ENCODE assay signal across 28 cellular contexts in the genomic region with DNA sequence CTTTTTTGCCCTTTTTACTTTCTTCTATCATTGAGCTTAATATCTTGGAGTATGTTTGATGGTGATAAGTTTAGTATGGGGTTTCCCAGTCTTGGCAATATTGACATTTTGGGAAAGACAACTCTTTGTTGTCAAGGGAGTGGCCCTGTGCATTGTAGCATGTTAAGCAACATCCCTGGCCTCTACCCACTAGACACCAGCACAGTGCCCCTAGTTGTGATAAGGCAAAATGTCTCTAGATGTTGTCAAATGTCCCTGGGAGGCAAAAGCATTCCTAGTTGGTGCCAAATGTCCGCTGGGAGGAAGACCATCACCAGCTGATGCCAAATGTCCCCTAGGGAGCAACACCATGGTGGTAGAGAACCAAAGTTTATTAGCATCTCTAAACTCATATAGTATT. TPM values are rescaled to one million over a fixed set of nuclear protein-coding genes. Genes with fewer than 3 reads are reported as not detected.
DNase-seq lines count a peak whose midpoint lies in the region; ATAC-seq and TF ChIP-seq lines count a peak whose summit lies in the region.
"Had no signal": no experiment of that assay in that cellular context is flagged by ENCODE, and none has a peak within 500 bp of the region (broad histone marks: within the 10 kb centered on the region; RNA-seq: fewer than 3 reads in every experiment).

No MANE protein-coding gene starts in this region.

- H2AK9ac ChIP-seq in IMR-90 (replicated peaks; ENCODE audit: low read depth, low read length, poor library complexity), result no peak overlapping the region

- H2BK12ac ChIP-seq in H9 (ENCODE audit: insufficient read length, low read depth, low read length), result no peak overlapping the region

- WGBS in H9 (ENCODE audit: extremely low coverage, insufficient read length, low lambda C conversion rate), result no CpG with 5 or more reads among the region's 1 CpG
- no CpG with 5 or more reads among the region's 1 CpG for WGBS in IMR-90 (ENCODE audit: extremely low coverage in 2 of 2, insufficient read length in 1 of 2), 2 experiments
- no CpG with 5 or more reads among the region's 1 CpG for WGBS in mesendoderm (ENCODE audit: extremely low coverage, insufficient coverage, low lambda C conversion rate)

- H2BK120ac ChIP-seq in H9 (ENCODE audit: low read depth, low read length, poor library complexity, severe bottlenecking), result no peak overlapping the region
- H2BK120ac ChIP-seq in IMR-90 (ENCODE audit: low read depth, low read length), result no peak overlapping the region; the same call in 1 of the 2 replicates
- H2BK120ac ChIP-seq in mesendoderm (ENCODE audit: low read depth, low read length), result no peak overlapping the region

- H3K27ac Mint-ChIP-seq in H9, result peak overlapping the region in 1 of 3 experiments; percentile 28; a peak in 1 of 7 replicates
- H3K27ac Mint-ChIP-seq in activated naive CD4-positive, alpha-beta T cell treated with anti-CD3 and anti-CD28 coated beads, Interleukin-2, amount 50 U/mL, for 72 hours, result no peak overlapping the region
- H3K27ac Mint-ChIP-seq: activated CD4-positive, alpha-beta T cell treated with anti-CD3 and anti-CD28 coated beads, Interleukin-2, amount 10 ng/mL, durations not matched to agents 24 days and 14 days; activated CD8-positive, alpha-beta memory T cell treated with anti-CD3 and anti-CD28 coated beads, Interleukin-2, amount 10 ng/mL, durations not matched to agents 7 days and 5 days; activated naive CD4-positive, alpha-beta T cell treated with anti-CD3 and anti-CD28 coated beads, Interleukin-2, amount 10 ng/mL, durations not matched to agents 7 days and 5 days; CD8-positive, alpha-beta memory T cell; naive B cell; T-cell had no signal

- H3K36me3 Mint-ChIP-seq in H9 (ENCODE audit: insufficient read depth in 1 of 3, low read depth in 3 of 3), result peaks cover 0 to 4% (median 2%) of the 10 kb centered on the region in 3 experiments; a peak in 4 of 7 replicates
- peaks cover 0 to 1% of the 10 kb centered on the region in 2 donors for H3K36me3 Mint-ChIP-seq in activated naive CD4-positive, alpha-beta T cell treated with anti-CD3 and anti-CD28 coated beads, Interleukin-2, amount 50 U/mL, for 72 hours
- H3K36me3 Mint-ChIP-seq: activated CD8-positive, alpha-beta memory T cell treated with anti-CD3 and anti-CD28 coated beads, Interleukin-2, amount 10 ng/mL, durations not matched to agents 7 days and 5 days; activated naive CD4-positive, alpha-beta T cell treated with anti-CD3 and anti-CD28 coated beads, Interleukin-2, amount 10 ng/mL, durations not matched to agents 7 days and 5 days; CD8-positive, alpha-beta memory T cell; naive B cell; T-cell had no signal

- H2AK5ac ChIP-seq in H9 (ENCODE audit: insufficient read length, low read length), result no peak overlapping the region
- H2AK5ac ChIP-seq in IMR-90 (ENCODE audit: low read depth, low read length), result peak overlapping the region; percentile 23; the same call in 1 of the 2 replicates
- no peak overlapping the region for H2AK5ac ChIP-seq in mesendoderm (ENCODE audit: low read length)

- CTCF ChIA-PET in IMR-90 (lab: Yijun Ruan, JAX), result no interaction called here

- peaks cover 6% of the 10 kb centered on the region for H3K79me1 ChIP-seq in H9 (ENCODE audit: insufficient read depth, low read depth, low read length, poor library complexity, severe bottlenecking)
- H3K79me1 ChIP-seq in IMR-90 (ENCODE audit: low read depth in 1 of 2, low read length in 2 of 2), result peaks cover 12 to 34% of the 10 kb centered on the region in 2 experiments
- no peaks in the 10 kb centered on the region for H3K79me1 ChIP-seq in mesendoderm (ENCODE audit: low read length)

- dilution Hi-C loops in IMR-90 (cut with HindIII; ENCODE audit: low sequenced_read_pairs, unreplicated experiment), result no loop called here

- H4K20me1 ChIP-seq in H9 (ENCODE audit: control insufficient read depth, insufficient read depth, insufficient read length) (no peaks in the 10 kb centered on the region), IMR-90 (ENCODE audit: insufficient read depth, low read length) (no peaks in the 10 kb centered on the region)

- no peaks in the 10 kb centered on the region for H3K9me3 ChIP-seq in H9 (ENCODE audit: control insufficient read depth, low read depth, low read length)
- H3K9me3 ChIP-seq in IMR-90 (ENCODE audit: control insufficient read depth, insufficient read depth, low read length), result peaks cover 5% of the 10 kb centered on the region; the same call in 1 of the 2 replicates
- H3K9me3 ChIP-seq: thyroid gland had no signal

- H4K8ac ChIP-seq in H9 (replicated peaks; ENCODE audit: insufficient read length, low read depth, low read length), result no peak overlapping the region
- H4K8ac ChIP-seq in IMR-90 (ENCODE audit: low read depth in 2 of 2, low read length in 2 of 2), result peak overlapping the region in 1 of 2 experiments; percentile 16; a peak in 1 of 4 replicates
- no peak overlapping the region for H4K8ac ChIP-seq in mesendoderm (ENCODE audit: low read depth, low read length)

- H4K91ac ChIP-seq in H9 (ENCODE audit: insufficient read length, low read depth, low read length) (no peak overlapping the region), IMR-90 (ENCODE audit: insufficient read depth, low read depth, low read length) (peak overlapping the region; percentile 11; the same call in 1 of the 2 replicates)

- H3K4me3 Mint-ChIP-seq in H9, result no peak overlapping the region
- H3K4me3 Mint-ChIP-seq: activated CD4-positive, alpha-beta T cell treated with anti-CD3 and anti-CD28 coated beads, Interleukin-2, amount 10 ng/mL, durations not matched to agents 24 days and 14 days; activated CD8-positive, alpha-beta memory T cell treated with anti-CD3 and anti-CD28 coated beads, Interleukin-2, amount 10 ng/mL, durations not matched to agents 7 days and 5 days; activated naive CD4-positive, alpha-beta T cell treated with anti-CD3 and anti-CD28 coated beads, Interleukin-2, amount 10 ng/mL, durations not matched to agents 7 days and 5 days; CD8-positive, alpha-beta memory T cell; naive B cell; T-cell had no signal

- no peak for TF ChIP-seq RAD21 in IMR-90 (IDR thresholded peaks at IDR 0.05; ENCODE audit: low read length)

- H4K5ac ChIP-seq in H9 (ENCODE audit: insufficient read length, low read depth, low read length) (no peak overlapping the region), IMR-90 (ENCODE audit: low read depth, low read length) (peak overlapping the region; percentile 22), mesendoderm (ENCODE audit: low read length) (no peak overlapping the region)

- H2BK5ac ChIP-seq in H9 (ENCODE audit: insufficient read length, low read length) (no peak overlapping the region), IMR-90 (ENCODE audit: low read depth, low read length, poor library complexity, severe bottlenecking) (no peak overlapping the region), mesendoderm (ENCODE audit: low read length) (no peak overlapping the region)

- H3K9me1 ChIP-seq in IMR-90 (ENCODE audit: insufficient read depth, low read length), result no peaks in the 10 kb centered on the region

- no peak overlapping the region for H3K18ac ChIP-seq in H9 (ENCODE audit: insufficient read length, low read depth, low read length)
- H3K18ac ChIP-seq in IMR-90 (ENCODE audit: low read depth, low read length), result no peak overlapping the region
- H3K18ac ChIP-seq in mesendoderm (ENCODE audit: low read length), result no peak overlapping the region

- no peak overlapping the region for H3T11ph ChIP-seq in H9 (ENCODE audit: low read length)

- peaks cover 38% of the 10 kb centered on the region; the same call in 1 of the 2 replicates for H3K79me2 ChIP-seq in H9 (ENCODE audit: insufficient read depth, low read length)
- peaks cover 22% of the 10 kb centered on the region for H3K79me2 ChIP-seq in mesendoderm (ENCODE audit: control insufficient read depth, insufficient read depth, low read length)

- no peaks in the 10 kb centered on the region for H3K23me2 ChIP-seq in H9 (ENCODE audit: insufficient read length, low read depth, low read length, poor library complexity, severe bottlenecking)

- no peak overlapping the region for H3K9ac ChIP-seq in H9 (ENCODE audit: extremely low read depth, insufficient read length, low read length)
- H3K9ac ChIP-seq in IMR-90 (ENCODE audit: low read depth, low read length), result no peak overlapping the region
- no peak overlapping the region for H3K9ac ChIP-seq in mesendoderm (ENCODE audit: low read length)

- H2AFZ ChIP-seq in H9 (ENCODE audit: low read length) (no peak overlapping the region), IMR-90 (replicated peaks; ENCODE audit: low read length, poor library complexity) (no peak overlapping the region)

- no peak overlapping the region for H3K23ac ChIP-seq in H9 (ENCODE audit: insufficient read length, low read depth, low read length)
- no peak overlapping the region for H3K23ac ChIP-seq in IMR-90 (ENCODE audit: low read depth, low read length)
- no peak overlapping the region for H3K23ac ChIP-seq in mesendoderm (ENCODE audit: low read length)

- ATAC-seq in IMR-90 (ENCODE audit: low read depth), result no peak
- ATAC-seq in GM21717 (IDR thresholded peaks at IDR 0.05; ENCODE audit: unreplicated experiment), result no peak
- no peak for ATAC-seq in activated naive CD4-positive, alpha-beta T cell treated with anti-CD3 and anti-CD28 coated beads, Interleukin-2, amount 50 U/mL, for 72 hours
- ATAC-seq: activated CD8-positive, alpha-beta memory T cell treated with anti-CD3 and anti-CD28 coated beads, Interleukin-2, amount 10 ng/mL, durations not matched to agents 7 days and 5 days; left colon; stimulated activated naive CD8-positive, alpha-beta T cell treated with anti-CD3 and anti-CD28 coated beads, Interleukin-15, Interleukin-2, amounts not matched to agents 100 U/mL and 50 U/mL, for 24 hours; T-cell had no signal

- no peak overlapping the region for H2BK15ac ChIP-seq in H9 (ENCODE audit: low read depth, low read length)
- peak overlapping the region; percentile 19; the same call in 1 of the 3 replicates for H2BK15ac ChIP-seq in IMR-90 (ENCODE audit: low read depth, low read length)
- no peak overlapping the region for H2BK15ac ChIP-seq in mesendoderm (replicated peaks; ENCODE audit: low read depth)

- no TSS peak for BruUV-seq in IMR-90 (replicated peaks; lab: Mats Ljungman, UMichigan)

- H3K9me3 Mint-ChIP-seq in H9, result no peaks in the 10 kb centered on the region; a peak in 1 of 5 replicates
- H3K9me3 Mint-ChIP-seq in activated naive CD4-positive, alpha-beta T cell treated with anti-CD3 and anti-CD28 coated beads, Interleukin-2, amount 50 U/mL, for 72 hours, result peaks cover 0 to under 1% of the 10 kb centered on the region in 2 donors
- H3K9me3 Mint-ChIP-seq: activated CD4-positive, alpha-beta T cell treated with anti-CD3 and anti-CD28 coated beads, Interleukin-2, amount 10 ng/mL, durations not matched to agents 24 days and 14 days; activated naive CD4-positive, alpha-beta T cell treated with anti-CD3 and anti-CD28 coated beads, Interleukin-2, amount 10 ng/mL, durations not matched to agents 7 days and 5 days had no signal

- H3K14ac ChIP-seq in H9 (ENCODE audit: insufficient read depth, low read length) (no peak overlapping the region; the same call in 1 of the 2 replicates), IMR-90 (replicated peaks; ENCODE audit: low read depth, low read length) (peak overlapping the region; percentile 17; the same call in 1 of the 2 replicates)

- intact Hi-C loops in IMR-90 (cut with micrococcal nuclease), result no loop called here

- H3K27ac ChIP-seq in H9 (ENCODE audit: insufficient read length, low read depth, low read length) (no peak overlapping the region), IMR-90 (ENCODE audit: insufficient read depth, low read length) (no peak overlapping the region), mesendoderm (ENCODE audit: low read depth, low read length) (no peak overlapping the region)
- H3K27ac ChIP-seq: thyroid gland had no signal

- peaks cover 61 to 64% of the 10 kb centered on the region in 2 experiments for H3K4me1 Mint-ChIP-seq in H9
- H3K4me1 Mint-ChIP-seq: activated CD4-positive, alpha-beta T cell treated with anti-CD3 and anti-CD28 coated beads, Interleukin-2, amount 10 ng/mL, durations not matched to agents 24 days and 14 days; activated CD8-positive, alpha-beta memory T cell treated with anti-CD3 and anti-CD28 coated beads, Interleukin-2, amount 10 ng/mL, durations not matched to agents 7 days and 5 days; activated naive CD4-positive, alpha-beta T cell treated with anti-CD3 and anti-CD28 coated beads, Interleukin-2, amount 10 ng/mL, durations not matched to agents 7 days and 5 days; CD8-positive, alpha-beta memory T cell; naive B cell had no signal

- TF ChIP-seq CTCF in H9 (conservative IDR thresholded peaks at IDR 0.05) (peak; percentile 47), IMR-90 (conservative IDR thresholded peaks at IDR 0.05; ENCODE audit: low read depth, low read length) (no peak), choroid plexus epithelial cell (conservative IDR thresholded peaks at IDR 0.05; ENCODE audit: low read depth, low read length) (peak; percentile 7), GM13977 (IDR thresholded peaks at IDR 0.05; ENCODE audit: extremely low read depth, insufficient read depth, missing control alignments) (no peak)

- DNase-seq in H9 (no peak), IMR-90 (no peak), choroid plexus epithelial cell (ENCODE audit: low read depth) (no peak), mesendoderm (peak; percentile 58), GM13977 (ENCODE audit: low spot score) (no peak)
- no peak for DNase-seq in activated naive CD4-positive, alpha-beta T cell treated with anti-CD3 and anti-CD28 coated beads, Interleukin-2, amount 50 U/mL, for 72 hours (ENCODE audit: low spot score in 2 of 2)
- DNase-seq: activated CD4-positive, alpha-beta T cell treated with anti-CD3 and anti-CD28 coated beads, Interleukin-2, amount 10 ng/mL, durations not matched to agents 24 days and 14 days; activated CD8-positive, alpha-beta memory T cell treated with anti-CD3 and anti-CD28 coated beads, Interleukin-2, amount 10 ng/mL, durations not matched to agents 7 days and 5 days; activated naive CD4-positive, alpha-beta T cell treated with anti-CD3 and anti-CD28 coated beads, Interleukin-2, amount 10 ng/mL, durations not matched to agents 7 days and 5 days; anterior cingulate cortex; CD8-positive, alpha-beta memory T cell; central memory CD4-positive, alpha-beta T cell; erythroblast; glutamatergic neuron; KBM-7; left colon; mesenchymal stem cell; MV-4-11; naive B cell; NCI-H1694 treated with DMSO at 0.1 percent for 48 hours; NCI-H748 treated with DMSO at 0.1 percent for 48 hours; retina; SHP77; stimulated activated CD4-positive, alpha-beta T cell treated with anti-CD3 and anti-CD28 coated beads, Interleukin-4, amount 100 ng/mL, for 4 hours; stimulated activated naive CD8-positive, alpha-beta T cell treated with anti-CD3 and anti-CD28 coated beads, Interleukin-15, Interleukin-2, amounts not matched to agents 100 U/mL and 50 U/mL, for 24 hours; T-cell; thyroid gland had no signal

- H3K56ac ChIP-seq in H9 (ENCODE audit: insufficient read length, low read depth, low read length) (no peak overlapping the region), IMR-90 (ENCODE audit: extremely low read depth, insufficient read depth, low read length) (no peak overlapping the region), mesendoderm (ENCODE audit: low read length) (no peak overlapping the region)

- no peaks in the 10 kb centered on the region for H3K27me3 ChIP-seq in H9 (ENCODE audit: insufficient read depth, low read length)
- H3K27me3 ChIP-seq in IMR-90 (ENCODE audit: control insufficient read depth, insufficient read depth, low read length), result no peaks in the 10 kb centered on the region
- no peaks in the 10 kb centered on the region for H3K27me3 ChIP-seq in mesendoderm (ENCODE audit: insufficient read depth, low read length, poor library complexity)
- H3K27me3 ChIP-seq: thyroid gland had no signal

- H3K4ac ChIP-seq in H9 (ENCODE audit: low read depth, low read length), result no peak overlapping the region
- 0 out of 2 replicates have a peak overlapping the region, but pooled peaks have one; percentile 7 for H3K4ac ChIP-seq in IMR-90 (ENCODE audit: low read depth, low read length)
- H3K4ac ChIP-seq in mesendoderm (ENCODE audit: low read depth, low read length), result no peak overlapping the region

- H2BK20ac ChIP-seq in H9 (ENCODE audit: low read depth, low read length, poor library complexity, severe bottlenecking) (no peak overlapping the region), IMR-90 (ENCODE audit: low read depth, low read length) (peak overlapping the region; percentile 16; the same call in 1 of the 2 replicates)

- TF ChIP-seq POLR2A in IMR-90 (IDR thresholded peaks at IDR 0.05; ENCODE audit: low read depth, low read length), result no peak

- no peaks in the 10 kb centered on the region for H3K36me3 ChIP-seq in IMR-90 (ENCODE audit: control insufficient read depth, insufficient read depth, low read length)
- H3K36me3 ChIP-seq in mesendoderm (ENCODE audit: control insufficient read depth, insufficient read depth, low read length), result no peaks in the 10 kb centered on the region
- H3K36me3 ChIP-seq: thyroid gland had no signal

- POLR2A ChIA-PET in IMR-90 (lab: Charles Lee; ENCODE audit: unreplicated experiment), result no interaction called here

- H3K4me2 ChIP-seq in H9 (ENCODE audit: insufficient read depth, insufficient read length, low read length) (no peak overlapping the region), IMR-90 (ENCODE audit: low read depth, low read length) (no peak overlapping the region), mesendoderm (ENCODE audit: low read length) (no peak overlapping the region)

- H3K4me1 ChIP-seq in H9 (ENCODE audit: insufficient read depth, low read length) (peaks cover 10% of the 10 kb centered on the region; the same call in 1 of the 2 replicates), IMR-90 (ENCODE audit: control insufficient read depth, insufficient read depth, low read length) (peaks cover 11% of the 10 kb centered on the region), mesendoderm (ENCODE audit: control insufficient read depth, low read depth, low read length) (peaks cover 5% of the 10 kb centered on the region)
- H3K4me1 ChIP-seq: thyroid gland had no signal

- no peaks in the 10 kb centered on the region for H3K27me3 Mint-ChIP-seq in H9 (ENCODE audit: low read depth)
- H3K27me3 Mint-ChIP-seq: activated CD4-positive, alpha-beta T cell treated with anti-CD3 and anti-CD28 coated beads, Interleukin-2, amount 10 ng/mL, durations not matched to agents 24 days and 14 days; activated CD8-positive, alpha-beta memory T cell treated with anti-CD3 and anti-CD28 coated beads, Interleukin-2, amount 10 ng/mL, durations not matched to agents 7 days and 5 days; activated naive CD4-positive, alpha-beta T cell treated with anti-CD3 and anti-CD28 coated beads, Interleukin-2, amount 10 ng/mL, durations not matched to agents 7 days and 5 days; CD8-positive, alpha-beta memory T cell; naive B cell; T-cell had no signal

- in situ Hi-C loops in IMR-90 (cut with MboI; ENCODE audit: low sequenced_read_pairs) (loop anchor here (25.0 kb wide), 1 partner anchor 1092 kb away; no protein-coding TSS in a partner anchor), GM13977 (cut with MboI; ENCODE audit: low pct_unique_long_range_greater_than_20kb, low sequenced_read_pairs, unreplicated experiment) (no loop called here)

- H3K4me3 ChIP-seq in IMR-90 (ENCODE audit: insufficient read depth, low read depth, low read length) (no peak overlapping the region), choroid plexus epithelial cell (ENCODE audit: low read depth, low read length) (no peak overlapping the region), mesendoderm (ENCODE audit: low read length) (no peak overlapping the region)
- H3K4me3 ChIP-seq: thyroid gland had no signal

RNA-seq across cellular contexts. Expression of a gene that starts 28.2 kb away (rescaled TPM):
- total RNA-seq in H9 (2021) (124 and 140 TPM in 2 replicates), IMR-90 (2012; rRNA removed) (40.1 and 54.4 TPM in 2 replicates)
- polyA plus RNA-seq in IMR-90 (2012; rRNA removed), result 24.3 and 24.4 TPM in 2 replicates
- 8.5 and 26.4 TPM in 2 replicates for polyA plus RNA-seq in IMR-90 (2012; cell fraction: cytosol; rRNA removed)
- polyA plus RNA-seq in IMR-90 (2012; cell fraction: nucleus; rRNA removed; ENCODE audit: low replicate concordance), result 4.3 and 13.5 TPM in 2 replicates
- 69.6 TPM for polyA plus RNA-seq in mesendoderm (2013, experiment 1 of 2)
- polyA plus RNA-seq in mesendoderm (2013, experiment 2 of 2), result 72.0 TPM
- not detected for total RNA-seq in activated naive CD4-positive, alpha-beta T cell treated with anti-CD3 and anti-CD28 coated beads, Interleukin-2, amount 50 U/mL, for 72 hours
- total RNA-seq: activated CD4-positive, alpha-beta T cell treated with anti-CD3 and anti-CD28 coated beads, Interleukin-2, amount 10 ng/mL, durations not matched to agents 24 days and 14 days; activated CD8-positive, alpha-beta memory T cell treated with anti-CD3 and anti-CD28 coated beads, Interleukin-2, amount 10 ng/mL, durations not matched to agents 7 days and 5 days; CD8-positive, alpha-beta memory T cell had no signal
- polyA plus RNA-seq: CD8-positive, alpha-beta memory T cell had no signal

Comparison
In these comparisons a context has a peak if more than half of its experiments do, and no peak if none do; other contexts are left out.
1. CTCF ChIP-seq: peak in H9 (single experiment) and choroid plexus epithelial cell (single experiment); none in IMR-90 (single experiment) and GM13977 (single experiment).
2. RNA of a gene that starts 28.2 kb away (total RNA-seq): 124 to 140 TPM in H9 and 40.1 to 54.4 TPM in IMR-90; not detected in activated naive CD4-positive, alpha-beta T cell treated with anti-CD3 and anti-CD28 coated beads, Interleukin-2, amount 50 U/mL, for 72 hours; every median in the first group is over 10 times any median in the second.